In the genomic region with DNA sequence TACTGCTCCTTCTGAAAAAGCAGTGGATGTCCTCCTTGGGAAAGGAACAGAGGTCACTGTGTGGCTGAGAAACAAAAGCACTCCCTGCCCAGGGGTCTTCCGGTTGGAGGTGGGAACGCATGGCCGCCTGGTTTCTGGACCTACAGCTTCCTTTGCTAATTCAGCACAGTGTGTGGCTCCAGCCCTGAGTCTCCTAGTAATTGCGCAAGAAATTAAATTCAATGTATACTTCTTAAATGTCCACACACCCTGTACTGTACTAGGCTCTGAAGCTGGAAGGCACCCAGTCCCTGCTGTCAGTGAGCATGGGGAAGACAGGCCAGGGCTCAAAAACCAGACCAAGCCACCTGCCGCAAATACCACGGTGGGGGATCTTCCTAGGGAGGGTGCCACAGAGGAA, we compare ENCODE assay signal across 1 cellular context.
TF ChIP-seq lines count a peak whose summit lies in the region.

No MANE protein-coding gene starts in this region.

TF ChIP-seq in HepG2, 621 proteins besides CTCF, POLR2A, EP300 and RAD21:
- TF ChIP-seq CEBPB (IDR thresholded peaks at IDR 0.05; ENCODE audit: borderline replicate concordance, low read depth, low read length) (peak; percentile 71), THAP11 (CRISPR knock-in tag; IDR thresholded peaks at IDR 0.05) (no peak), ZNF737 (CRISPR knock-in tag; IDR thresholded peaks at IDR 0.05; ENCODE audit: borderline replicate concordance) (no peak), HNF4G (IDR thresholded peaks at IDR 0.05; ENCODE audit: borderline replicate concordance, low read depth, low read length) (no peak), HNF4G (CRISPR knock-in tag; IDR thresholded peaks at IDR 0.05; ENCODE audit: borderline replicate concordance, low read depth) (no peak)
- TF ChIP-seq, protein P1, sequence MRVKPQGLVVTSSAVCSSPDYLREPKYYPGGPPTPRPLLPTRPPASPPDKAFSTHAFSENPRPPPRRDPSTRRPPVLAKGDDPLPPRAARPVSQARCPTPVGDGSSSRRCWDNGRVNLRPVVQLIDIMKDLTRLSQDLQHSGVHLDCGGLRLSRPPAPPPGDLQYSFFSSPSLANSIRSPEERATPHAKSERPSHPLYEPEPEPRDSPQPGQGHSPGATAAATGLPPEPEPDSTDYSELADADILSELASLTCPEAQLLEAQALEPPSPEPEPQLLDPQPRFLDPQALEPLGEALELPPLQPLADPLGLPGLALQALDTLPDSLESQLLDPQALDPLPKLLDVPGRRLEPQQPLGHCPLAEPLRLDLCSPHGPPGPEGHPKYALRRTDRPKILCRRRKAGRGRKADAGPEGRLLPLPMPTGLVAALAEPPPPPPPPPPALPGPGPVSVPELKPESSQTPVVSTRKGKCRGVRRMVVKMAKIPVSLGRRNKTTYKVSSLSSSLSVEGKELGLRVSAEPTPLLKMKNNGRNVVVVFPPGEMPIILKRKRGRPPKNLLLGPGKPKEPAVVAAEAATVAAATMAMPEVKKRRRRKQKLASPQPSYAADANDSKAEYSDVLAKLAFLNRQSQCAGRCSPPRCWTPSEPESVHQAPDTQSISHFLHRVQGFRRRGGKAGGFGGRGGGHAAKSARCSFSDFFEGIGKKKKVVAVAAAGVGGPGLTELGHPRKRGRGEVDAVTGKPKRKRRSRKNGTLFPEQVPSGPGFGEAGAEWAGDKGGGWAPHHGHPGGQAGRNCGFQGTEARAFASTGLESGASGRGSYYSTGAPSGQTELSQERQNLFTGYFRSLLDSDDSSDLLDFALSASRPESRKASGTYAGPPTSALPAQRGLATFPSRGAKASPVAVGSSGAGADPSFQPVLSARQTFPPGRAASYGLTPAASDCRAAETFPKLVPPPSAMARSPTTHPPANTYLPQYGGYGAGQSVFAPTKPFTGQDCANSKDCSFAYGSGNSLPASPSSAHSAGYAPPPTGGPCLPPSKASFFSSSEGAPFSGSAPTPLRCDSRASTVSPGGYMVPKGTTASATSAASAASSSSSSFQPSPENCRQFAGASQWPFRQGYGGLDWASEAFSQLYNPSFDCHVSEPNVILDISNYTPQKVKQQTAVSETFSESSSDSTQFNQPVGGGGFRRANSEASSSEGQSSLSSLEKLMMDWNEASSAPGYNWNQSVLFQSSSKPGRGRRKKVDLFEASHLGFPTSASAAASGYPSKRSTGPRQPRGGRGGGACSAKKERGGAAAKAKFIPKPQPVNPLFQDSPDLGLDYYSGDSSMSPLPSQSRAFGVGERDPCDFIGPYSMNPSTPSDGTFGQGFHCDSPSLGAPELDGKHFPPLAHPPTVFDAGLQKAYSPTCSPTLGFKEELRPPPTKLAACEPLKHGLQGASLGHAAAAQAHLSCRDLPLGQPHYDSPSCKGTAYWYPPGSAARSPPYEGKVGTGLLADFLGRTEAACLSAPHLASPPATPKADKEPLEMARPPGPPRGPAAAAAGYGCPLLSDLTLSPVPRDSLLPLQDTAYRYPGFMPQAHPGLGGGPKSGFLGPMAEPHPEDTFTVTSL (CRISPR knock-in tag; IDR thresholded peaks at IDR 0.05; ENCODE audit: borderline replicate concordance) = no peak
TF ChIP-seq in HepG2: peak in this region for 1.
